8 cellular contexts compared by ENCODE assay signal in the genomic region with DNA sequence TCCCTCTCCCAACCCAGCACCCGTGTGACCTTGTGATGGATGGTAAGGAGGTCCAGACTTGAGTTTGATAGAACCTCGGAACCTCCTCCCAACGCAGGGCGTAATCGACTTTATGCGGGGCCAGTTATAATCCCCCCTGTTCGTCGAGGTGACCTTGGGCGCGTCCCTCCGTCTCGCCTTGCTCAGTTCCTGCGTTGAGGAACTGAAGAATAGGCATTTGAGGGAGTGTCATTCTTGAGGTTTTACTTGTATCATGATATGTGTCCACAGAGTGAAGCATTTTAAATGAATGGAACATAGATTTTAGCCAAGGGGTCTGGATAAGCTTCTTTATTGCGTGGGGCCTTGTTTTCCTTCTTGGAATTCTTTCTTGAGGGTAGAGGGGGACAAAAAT. TPM values are rescaled to one million over a fixed set of nuclear protein-coding genes. Genes with fewer than 3 reads are reported as not detected.
DNase-seq lines count a peak whose midpoint lies in the region; ATAC-seq and TF ChIP-seq lines count a peak whose summit lies in the region.

No MANE protein-coding gene starts in this region.

- H3K4me3 ChIP-seq in AG10803 (ENCODE audit: low read length) (peak overlapping the region; percentile 98), astrocyte of the spinal cord (ENCODE audit: low read depth, low read length) (peak overlapping the region; percentile 80), mesodermal cell (ENCODE audit: extremely low read depth, insufficient read depth, low read length, poor library complexity, severe bottlenecking) (peak overlapping the region; percentile 93)

- no peaks in the 10 kb centered on the region for H3K4me1 ChIP-seq in mesodermal cell (ENCODE audit: control insufficient read depth, insufficient read depth, low read length, poor library complexity, severe bottlenecking)

- no peaks in the 10 kb centered on the region for H3K9me3 ChIP-seq in mesodermal cell (ENCODE audit: control insufficient read depth, low read length)

- peaks cover 4% of the 10 kb centered on the region for H3K27me3 Mint-ChIP-seq in HFFc6 (ENCODE audit: insufficient read depth)

- no peaks in the 10 kb centered on the region for H3K9me3 Mint-ChIP-seq in HFFc6

- H3K27ac Mint-ChIP-seq in HFFc6 = peak overlapping the region; percentile 95

- H3K36me3 ChIP-seq in mesodermal cell (ENCODE audit: control insufficient read depth, insufficient read depth, low read length) = peaks cover 41% of the 10 kb centered on the region

- in situ Hi-C loops in astrocyte of the spinal cord (cut with HindIII; ENCODE audit: low sequenced_read_pairs) = no loop called here

- H3K36me3 Mint-ChIP-seq in HFFc6 (ENCODE audit: low read depth) = peaks cover 36% of the 10 kb centered on the region

- WGBS in mesodermal cell (ENCODE audit: insufficient coverage in 2 of 2), 2 experiments = 0% methylated on average over 8 of the region's 14 CpGs

- no peak for ATAC-seq in GM18867 (IDR thresholded peaks at IDR 0.05; ENCODE audit: unreplicated experiment)

- H3K4me3 Mint-ChIP-seq in HFFc6 = peak overlapping the region; percentile 97

- DNase-seq in AG10803 (ENCODE audit: low read depth) (no peak), HFFc6 (no peak), astrocyte of the spinal cord (ENCODE audit: low read depth, low spot score) (no peak), NCI-H2171 (lab: John Stamatoyannopoulos, UW) (no peak), GOT3 (lab: John Stamatoyannopoulos, UW) (no peak), superior temporal gyrus (ENCODE audit: extremely low spot score) (no peak)

- H3K27ac ChIP-seq in mesodermal cell (ENCODE audit: low read depth, low read length, severe bottlenecking) = peak overlapping the region; percentile 54

- peaks cover 24% of the 10 kb centered on the region for H3K4me1 Mint-ChIP-seq in HFFc6 (ENCODE audit: low read depth)

- TF ChIP-seq CTCF in AG10803 (conservative IDR thresholded peaks at IDR 0.05; ENCODE audit: low read length) (no peak), HFFc6 (IDR thresholded peaks at IDR 0.05) (no peak), astrocyte of the spinal cord (IDR thresholded peaks at IDR 0.05; ENCODE audit: low read depth, low read length) (no peak)

RNA-seq across cellular contexts. Expression of a gene that starts 0.4 kb away (rescaled TPM):
- total RNA-seq in HFFc6 (2021; fragmentation: NEBNext Ultra II Directional; extraction: Animal tissue kit (Norgen Biotek cat#: 25700)) = 100 to 1,000 TPM; 114 to 128 (median 122) TPM
- polyA plus RNA-seq in mesodermal cell (2013, experiment 1 of 2) = 66.0 TPM
- 63.3 TPM for polyA plus RNA-seq in mesodermal cell (2013, experiment 2 of 2)

RNA-seq across cellular contexts. Expression of a gene that starts 9.4 kb away (rescaled TPM):
- total RNA-seq in HFFc6 (2021; fragmentation: NEBNext Ultra II Directional; extraction: Animal tissue kit (Norgen Biotek cat#: 25700)) = 10 to 100 TPM; 19.0 to 37.4 (median 36.5) TPM
- polyA plus RNA-seq in mesodermal cell (2013, experiment 1 of 2) = 1.9 TPM
- polyA plus RNA-seq in mesodermal cell (2013, experiment 2 of 2) = 1.5 TPM

RNA-seq across cellular contexts. Expression of a gene that starts 26.7 kb away (rescaled TPM):
- total RNA-seq in HFFc6 (2021; fragmentation: NEBNext Ultra II Directional; extraction: Animal tissue kit (Norgen Biotek cat#: 25700)) = 10 to 100 TPM; 66.6 to 82.5 (median 76.4) TPM
- polyA plus RNA-seq in mesodermal cell (2013, experiment 1 of 2) = 81.8 TPM
- 75.0 TPM for polyA plus RNA-seq in mesodermal cell (2013, experiment 2 of 2)

RNA-seq across cellular contexts. Expression of a gene that starts 54.6 kb away (rescaled TPM):
- total RNA-seq in HFFc6 (2021; fragmentation: NEBNext Ultra II Directional; extraction: Animal tissue kit (Norgen Biotek cat#: 25700)) = under 1 TPM in 2 of 6 experiments, not detected in 4; 0.09 TPM
- 1.1 TPM for polyA plus RNA-seq in mesodermal cell (2013, experiment 1 of 2)
- 0.76 TPM for polyA plus RNA-seq in mesodermal cell (2013, experiment 2 of 2)
